ENCODE assay signal across 1 cellular context in the genomic region with DNA sequence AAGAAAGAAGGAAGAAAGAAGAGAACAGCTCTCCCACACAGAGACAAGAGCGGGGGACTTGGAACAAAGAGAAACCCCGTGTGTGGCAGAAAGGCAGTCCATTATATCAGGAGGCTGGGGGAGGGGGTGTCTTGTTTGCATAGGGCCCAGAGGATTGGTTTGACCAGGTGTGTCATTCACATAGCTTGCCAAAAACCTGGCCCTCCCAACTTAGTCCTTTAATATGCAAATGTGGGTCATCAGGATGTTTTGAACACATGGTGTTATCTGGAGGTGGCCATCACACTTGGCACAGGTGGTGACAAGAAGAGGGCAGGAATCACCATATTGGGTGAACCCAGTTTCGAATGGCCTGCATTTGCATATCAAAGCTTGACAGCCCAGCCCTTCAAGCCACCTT.
TF ChIP-seq lines count a peak whose summit lies in the region.

No MANE protein-coding gene starts in this region.

TF ChIP-seq in H1, 55 proteins besides CTCF, POLR2A, EP300 and RAD21:
- peak; percentile 42; the same call in 1 of the 2 replicates for TF ChIP-seq TBP (IDR thresholded peaks at IDR 0.05; ENCODE audit: low read depth, low read length)
- TF ChIP-seq, protein P1, sequence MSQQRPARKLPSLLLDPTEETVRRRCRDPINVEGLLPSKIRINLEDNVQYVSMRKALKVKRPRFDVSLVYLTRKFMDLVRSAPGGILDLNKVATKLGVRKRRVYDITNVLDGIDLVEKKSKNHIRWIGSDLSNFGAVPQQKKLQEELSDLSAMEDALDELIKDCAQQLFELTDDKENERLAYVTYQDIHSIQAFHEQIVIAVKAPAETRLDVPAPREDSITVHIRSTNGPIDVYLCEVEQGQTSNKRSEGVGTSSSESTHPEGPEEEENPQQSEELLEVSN (IDR thresholded peaks at IDR 0.05): peak; percentile 42; the same call in 1 of the 2 replicates
- TF ChIP-seq, protein P2, sequence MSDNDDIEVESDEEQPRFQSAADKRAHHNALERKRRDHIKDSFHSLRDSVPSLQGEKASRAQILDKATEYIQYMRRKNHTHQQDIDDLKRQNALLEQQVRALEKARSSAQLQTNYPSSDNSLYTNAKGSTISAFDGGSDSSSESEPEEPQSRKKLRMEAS (IDR thresholded peaks at IDR 0.05): peak; percentile 57; the same call in 1 of the 2 replicates
- no peak for TF ChIP-seq EZH2 (IDR thresholded peaks at IDR 0.05; ENCODE audit: low read depth, low read length, severe bottlenecking)
- 0 out of 2 replicates have a peak, but pooled peaks have one; percentile 11 for TF ChIP-seq SP1 (IDR thresholded peaks at IDR 0.05; ENCODE audit: low read depth, low read length)
- no peak for TF ChIP-seq SIN3A (conservative IDR thresholded peaks at IDR 0.05 in 1 of 2, IDR thresholded peaks at IDR 0.05 in 1 of 2; ENCODE audit: low read depth in 1 of 2, low read length in 2 of 2)
- no peak for TF ChIP-seq TAF7 (optimal IDR thresholded peaks at IDR 0.05; ENCODE audit: borderline replicate concordance, low read depth, low read length)
- TF ChIP-seq SRF (IDR thresholded peaks at IDR 0.05; ENCODE audit: low read depth, low read length): no peak
- no peak for TF ChIP-seq MAFK (IDR thresholded peaks at IDR 0.05; ENCODE audit: low read depth, low read length)
- TF ChIP-seq EGR1 (IDR thresholded peaks at IDR 0.05; ENCODE audit: borderline replicate concordance, low read depth, low read length): no peak
- no peak for TF ChIP-seq JUN (IDR thresholded peaks at IDR 0.05; ENCODE audit: low read depth, low read length)
- TF ChIP-seq ZNF274 (IDR thresholded peaks at IDR 0.05; ENCODE audit: borderline replicate concordance, extremely low read depth, low read length): no peak
- TF ChIP-seq POU5F1 (IDR thresholded peaks at IDR 0.05; ENCODE audit: low read depth, low read length): peak; percentile 2; the same call in 1 of the 2 replicates
- TF ChIP-seq CBX8 (IDR thresholded peaks at IDR 0.05; ENCODE audit: borderline replicate concordance, low read depth, low read length): no peak
- TF ChIP-seq, protein P3, sequence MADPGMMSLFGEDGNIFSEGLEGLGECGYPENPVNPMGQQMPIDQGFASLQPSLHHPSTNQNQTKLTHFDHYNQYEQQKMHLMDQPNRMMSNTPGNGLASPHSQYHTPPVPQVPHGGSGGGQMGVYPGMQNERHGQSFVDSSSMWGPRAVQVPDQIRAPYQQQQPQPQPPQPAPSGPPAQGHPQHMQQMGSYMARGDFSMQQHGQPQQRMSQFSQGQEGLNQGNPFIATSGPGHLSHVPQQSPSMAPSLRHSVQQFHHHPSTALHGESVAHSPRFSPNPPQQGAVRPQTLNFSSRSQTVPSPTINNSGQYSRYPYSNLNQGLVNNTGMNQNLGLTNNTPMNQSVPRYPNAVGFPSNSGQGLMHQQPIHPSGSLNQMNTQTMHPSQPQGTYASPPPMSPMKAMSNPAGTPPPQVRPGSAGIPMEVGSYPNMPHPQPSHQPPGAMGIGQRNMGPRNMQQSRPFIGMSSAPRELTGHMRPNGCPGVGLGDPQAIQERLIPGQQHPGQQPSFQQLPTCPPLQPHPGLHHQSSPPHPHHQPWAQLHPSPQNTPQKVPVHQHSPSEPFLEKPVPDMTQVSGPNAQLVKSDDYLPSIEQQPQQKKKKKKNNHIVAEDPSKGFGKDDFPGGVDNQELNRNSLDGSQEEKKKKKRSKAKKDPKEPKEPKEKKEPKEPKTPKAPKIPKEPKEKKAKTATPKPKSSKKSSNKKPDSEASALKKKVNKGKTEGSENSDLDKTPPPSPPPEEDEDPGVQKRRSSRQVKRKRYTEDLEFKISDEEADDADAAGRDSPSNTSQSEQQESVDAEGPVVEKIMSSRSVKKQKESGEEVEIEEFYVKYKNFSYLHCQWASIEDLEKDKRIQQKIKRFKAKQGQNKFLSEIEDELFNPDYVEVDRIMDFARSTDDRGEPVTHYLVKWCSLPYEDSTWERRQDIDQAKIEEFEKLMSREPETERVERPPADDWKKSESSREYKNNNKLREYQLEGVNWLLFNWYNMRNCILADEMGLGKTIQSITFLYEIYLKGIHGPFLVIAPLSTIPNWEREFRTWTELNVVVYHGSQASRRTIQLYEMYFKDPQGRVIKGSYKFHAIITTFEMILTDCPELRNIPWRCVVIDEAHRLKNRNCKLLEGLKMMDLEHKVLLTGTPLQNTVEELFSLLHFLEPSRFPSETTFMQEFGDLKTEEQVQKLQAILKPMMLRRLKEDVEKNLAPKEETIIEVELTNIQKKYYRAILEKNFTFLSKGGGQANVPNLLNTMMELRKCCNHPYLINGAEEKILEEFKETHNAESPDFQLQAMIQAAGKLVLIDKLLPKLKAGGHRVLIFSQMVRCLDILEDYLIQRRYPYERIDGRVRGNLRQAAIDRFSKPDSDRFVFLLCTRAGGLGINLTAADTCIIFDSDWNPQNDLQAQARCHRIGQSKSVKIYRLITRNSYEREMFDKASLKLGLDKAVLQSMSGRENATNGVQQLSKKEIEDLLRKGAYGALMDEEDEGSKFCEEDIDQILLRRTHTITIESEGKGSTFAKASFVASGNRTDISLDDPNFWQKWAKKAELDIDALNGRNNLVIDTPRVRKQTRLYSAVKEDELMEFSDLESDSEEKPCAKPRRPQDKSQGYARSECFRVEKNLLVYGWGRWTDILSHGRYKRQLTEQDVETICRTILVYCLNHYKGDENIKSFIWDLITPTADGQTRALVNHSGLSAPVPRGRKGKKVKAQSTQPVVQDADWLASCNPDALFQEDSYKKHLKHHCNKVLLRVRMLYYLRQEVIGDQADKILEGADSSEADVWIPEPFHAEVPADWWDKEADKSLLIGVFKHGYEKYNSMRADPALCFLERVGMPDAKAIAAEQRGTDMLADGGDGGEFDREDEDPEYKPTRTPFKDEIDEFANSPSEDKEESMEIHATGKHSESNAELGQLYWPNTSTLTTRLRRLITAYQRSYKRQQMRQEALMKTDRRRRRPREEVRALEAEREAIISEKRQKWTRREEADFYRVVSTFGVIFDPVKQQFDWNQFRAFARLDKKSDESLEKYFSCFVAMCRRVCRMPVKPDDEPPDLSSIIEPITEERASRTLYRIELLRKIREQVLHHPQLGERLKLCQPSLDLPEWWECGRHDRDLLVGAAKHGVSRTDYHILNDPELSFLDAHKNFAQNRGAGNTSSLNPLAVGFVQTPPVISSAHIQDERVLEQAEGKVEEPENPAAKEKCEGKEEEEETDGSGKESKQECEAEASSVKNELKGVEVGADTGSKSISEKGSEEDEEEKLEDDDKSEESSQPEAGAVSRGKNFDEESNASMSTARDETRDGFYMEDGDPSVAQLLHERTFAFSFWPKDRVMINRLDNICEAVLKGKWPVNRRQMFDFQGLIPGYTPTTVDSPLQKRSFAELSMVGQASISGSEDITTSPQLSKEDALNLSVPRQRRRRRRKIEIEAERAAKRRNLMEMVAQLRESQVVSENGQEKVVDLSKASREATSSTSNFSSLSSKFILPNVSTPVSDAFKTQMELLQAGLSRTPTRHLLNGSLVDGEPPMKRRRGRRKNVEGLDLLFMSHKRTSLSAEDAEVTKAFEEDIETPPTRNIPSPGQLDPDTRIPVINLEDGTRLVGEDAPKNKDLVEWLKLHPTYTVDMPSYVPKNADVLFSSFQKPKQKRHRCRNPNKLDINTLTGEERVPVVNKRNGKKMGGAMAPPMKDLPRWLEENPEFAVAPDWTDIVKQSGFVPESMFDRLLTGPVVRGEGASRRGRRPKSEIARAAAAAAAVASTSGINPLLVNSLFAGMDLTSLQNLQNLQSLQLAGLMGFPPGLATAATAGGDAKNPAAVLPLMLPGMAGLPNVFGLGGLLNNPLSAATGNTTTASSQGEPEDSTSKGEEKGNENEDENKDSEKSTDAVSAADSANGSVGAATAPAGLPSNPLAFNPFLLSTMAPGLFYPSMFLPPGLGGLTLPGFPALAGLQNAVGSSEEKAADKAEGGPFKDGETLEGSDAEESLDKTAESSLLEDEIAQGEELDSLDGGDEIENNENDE (IDR thresholded peaks at IDR 0.05; ENCODE audit: insufficient replicate concordance, low read length): no peak
- 0 out of 2 replicates have a peak, but pooled peaks have one; percentile 17 for TF ChIP-seq TAF1 (IDR thresholded peaks at IDR 0.05; ENCODE audit: low read depth, low read length)
- 0 out of 2 replicates have a peak, but pooled peaks have one; percentile 70 for TF ChIP-seq TCF12 (IDR thresholded peaks at IDR 0.05; ENCODE audit: low read depth, low read length)
- no peak for TF ChIP-seq RXRA (IDR thresholded peaks at IDR 0.05; ENCODE audit: insufficient read depth, low read depth, low read length)
- TF ChIP-seq, protein P4, sequence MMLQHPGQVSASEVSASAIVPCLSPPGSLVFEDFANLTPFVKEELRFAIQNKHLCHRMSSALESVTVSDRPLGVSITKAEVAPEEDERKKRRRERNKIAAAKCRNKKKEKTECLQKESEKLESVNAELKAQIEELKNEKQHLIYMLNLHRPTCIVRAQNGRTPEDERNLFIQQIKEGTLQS (IDR thresholded peaks at IDR 0.05; ENCODE audit: insufficient read depth, low read depth, low read length): no peak
- TF ChIP-seq ASH2L (IDR thresholded peaks at IDR 0.05; ENCODE audit: low read length): no peak
TF ChIP-seq in H1: peak in this region for 7.
